Comparison of ENCODE assay signal across 16 cellular contexts in genomic region chr12:5650804-5651461, GRCh38.
DNase-seq lines count a peak whose midpoint lies in the region; ATAC-seq and TF ChIP-seq lines count a peak whose summit lies in the region.
"Had no signal": no experiment of that assay in that cellular context is flagged by ENCODE, and none has a peak within 500 bp of the region (broad histone marks: within the 10 kb centered on the region; RNA-seq: fewer than 3 reads in every experiment).

No MANE protein-coding gene starts in this region.

- H3K9me3 ChIP-seq in lower lobe of right lung, result no peaks in the 10 kb centered on the region
- H3K9me3 ChIP-seq: BE2C had no signal

- intact Hi-C loops in lower lobe of right lung (cut with DNase I), result no loop called here

- H3K4me1 ChIP-seq in lower lobe of right lung, result peaks cover 7% of the 10 kb centered on the region
- H3K4me1 ChIP-seq: BE2C had no signal

- peak; percentile 94 for DNase-seq in NCI-H1092 (lab: John Stamatoyannopoulos, UW)
- DNase-seq in NCI-H187 (lab: John Stamatoyannopoulos, UW), result peak; percentile 87 to 92
- DNase-seq in NCI-H2227 treated with DMSO at 0.1 percent for 48 hours (lab: John Stamatoyannopoulos, UW), result peak; percentile 3
- DNase-seq in lower lobe of right lung, result no peak
- no peak for DNase-seq in activated CD8-positive, alpha-beta memory T cell treated with anti-CD3 and anti-CD28 coated beads, Interleukin-2, amount 50 U/mL, for 48 hours
- DNase-seq: BE2C; CD4-positive, alpha-beta memory T cell; MM.1S; NCI-H1694 treated with DMSO at 0.1 percent for 48 hours; NCI-H446 treated with DMSO at 0.1 percent for 48 hours; SHP77; T-helper 17 cell had no signal

- H3K27me3 ChIP-seq in lower lobe of right lung (ENCODE audit: low read depth), result peaks cover 5% of the 10 kb centered on the region
- H3K27me3 ChIP-seq: BE2C had no signal

- TF ChIP-seq CTCF in lower lobe of right lung (IDR thresholded peaks at IDR 0.05), result no peak

- ATAC-seq in lower lobe of right lung, result peak; percentile 70 to 77
- no peak for ATAC-seq in GM18505 (IDR thresholded peaks at IDR 0.05; ENCODE audit: unreplicated experiment)
- no peak for ATAC-seq in HG03354 (IDR thresholded peaks at IDR 0.05; ENCODE audit: poor library complexity, severe bottlenecking, unreplicated experiment)
- ATAC-seq: HepG2, T-helper 17 cell had no signal

- no peak overlapping the region for H3K27ac ChIP-seq in lower lobe of right lung
- H3K27ac ChIP-seq: KMS-11 had no signal

- H3K36me3 ChIP-seq in lower lobe of right lung, result no peaks in the 10 kb centered on the region
- H3K36me3 ChIP-seq: BE2C had no signal

- TF ChIP-seq POLR2A in GM18505 (IDR thresholded peaks at IDR 0.05; ENCODE audit: borderline replicate concordance, extremely low read depth, insufficient read depth, insufficient read length), result no peak

- H3K4me3 ChIP-seq in lower lobe of right lung, result no peak overlapping the region

Comparison
In these comparisons a context has a peak if more than half of its experiments do, and no peak if none do; other contexts are left out.
1. DNase-seq: peak in NCI-H1092 (single experiment), NCI-H187 (2 of 2) and NCI-H2227 treated with DMSO at 0.1 percent for 48 hours (single experiment); none in lower lobe of right lung (single experiment) and activated CD8-positive, alpha-beta memory T cell treated with anti-CD3 and anti-CD28 coated beads, Interleukin-2, amount 50 U/mL, for 48 hours (single experiment).
2. ATAC-seq: peak in lower lobe of right lung (2 of 2); none in GM18505 (single experiment) and HG03354 (single experiment).